ENCODE assay signal across 8 cellular contexts in genomic region chr6:104859225-104860146, GRCh38. TPM values are rescaled to one million over a fixed set of nuclear protein-coding genes. Genes with fewer than 3 reads are reported as not detected.
DNase-seq lines count a peak whose midpoint lies in the region; ATAC-seq and TF ChIP-seq lines count a peak whose summit lies in the region.

TSS of gene HACE1 (minus strand) at chr6:104859919. CDS start at chr6:104859642, 277 bp downstream.

- peak within 1 kb of the TSS; percentile 81 for H3K4me2 ChIP-seq in OCI-LY7 (ENCODE audit: low read length)

- DNase-seq in DMS114 treated with DMSO at 0.1 percent for 48 hours (lab: John Stamatoyannopoulos, UW; ENCODE audit: unreplicated experiment) (peak; percentile 81), HuH-7 (ENCODE audit: low spot score) (peak; percentile 92), OCI-LY7 (ENCODE audit: low spot score) (peak; percentile 88), activated T-cell treated with anti-CD3 and anti-CD28 coated beads for 24 hours (ENCODE audit: low read depth) (peak; percentile 84), erythroblast (lab: John Stamatoyannopoulos, UW) (peak; percentile 90 to 93)
- peak; percentile 71 to 75 for DNase-seq in stimulated activated CD8-positive, alpha-beta memory T cell treated with anti-CD3 and anti-CD28 coated beads, Interleukin-7, amount 100 ng/mL, for 1 hour (ENCODE audit: low read depth in 2 of 2)

- intact Hi-C loops in OCI-LY7 (cut with micrococcal nuclease; ENCODE audit: unreplicated experiment), result loop anchor here (10.0 kb wide), 1 partner anchor 545 kb away; the partner anchor contains the start of gene PREP

- peak within 1 kb of the TSS; percentile 10 for H3K27ac ChIP-seq in OCI-LY7 (ENCODE audit: low read depth, low read length, poor library complexity, severe bottlenecking)

- ATAC-seq in GM21515 (IDR thresholded peaks at IDR 0.05; ENCODE audit: unreplicated experiment), result peak; percentile 100

- H3K27me3 ChIP-seq in mucosa of stomach (ENCODE audit: control insufficient read depth, insufficient read depth, low read length), result no peaks in the 10 kb centered on the region

- H2AFZ ChIP-seq in OCI-LY7 (ENCODE audit: low read length), result peak within 1 kb of the TSS; percentile 88

- H3K36me3 ChIP-seq in OCI-LY7 (ENCODE audit: insufficient read depth, low read length) (no peaks in the 10 kb centered on the region), mucosa of stomach (ENCODE audit: control insufficient read depth, insufficient read depth, low read length) (no peaks in the 10 kb centered on the region)

- TF ChIP-seq POLR2A in erythroblast (IDR thresholded peaks at IDR 0.05; ENCODE audit: low read length), result peak; percentile 41

- no TSS peak for BruUV-seq in OCI-LY7 (replicated peaks; lab: Mats Ljungman, UMichigan)

- TF ChIP-seq CTCF in OCI-LY7 (conservative IDR thresholded peaks at IDR 0.05; ENCODE audit: low read length), result no peak; the same call in 1 of the 2 replicates

- CTCF ChIA-PET in OCI-LY7 (lab: Charles Lee; ENCODE audit: unreplicated experiment), result no interaction called here

- no peaks in the 10 kb centered on the region for H3K9me3 ChIP-seq in OCI-LY7 (ENCODE audit: low read length)
- H3K9me3 ChIP-seq in mucosa of stomach (ENCODE audit: control insufficient read depth, low read length), result no peaks in the 10 kb centered on the region

- H3K79me2 ChIP-seq in OCI-LY7 (ENCODE audit: insufficient read depth, low read depth, low read length), result peaks cover 8% of the 10 kb centered on the region; the same call in 1 of the 2 replicates

- POLR2A ChIA-PET in OCI-LY7 (lab: Charles Lee), result interaction anchor here (0.5 to 1.7 kb wide), 7 partner anchors 8 to 138 kb away, joined by 3 to 6 read pairs (median 3); no protein-coding TSS in a partner anchor

- H3K4me3 ChIP-seq in OCI-LY7 (ENCODE audit: low read depth, low read length, poor library complexity, severe bottlenecking) (peak within 1 kb of the TSS; percentile 85), mucosa of stomach (ENCODE audit: low read length) (peak within 1 kb of the TSS; percentile 80)

- H4K20me1 ChIP-seq in OCI-LY7 (ENCODE audit: insufficient read depth, low read length), result no peaks in the 10 kb centered on the region

- H3K4me1 ChIP-seq in OCI-LY7 (ENCODE audit: insufficient read depth, low read length, poor library complexity, severe bottlenecking), result peaks cover 8% of the 10 kb centered on the region
- peaks cover 6% of the 10 kb centered on the region for H3K4me1 ChIP-seq in mucosa of stomach (ENCODE audit: control insufficient read depth, insufficient read depth, low read length)

- no peaks in the 10 kb centered on the region for H3K9me2 ChIP-seq in OCI-LY7 (ENCODE audit: insufficient read depth, low read length)

- H3K9ac ChIP-seq in mucosa of stomach (ENCODE audit: low read length), result peak within 1 kb of the TSS; percentile 81

RNA-seq across cellular contexts. Expression of gene HACE1, which starts in this region (rescaled TPM):
- 16.6 and 22.2 TPM in 2 replicates for total RNA-seq in OCI-LY7 (2014; rRNA removed; shearing (Covaris generic))
- total RNA-seq in OCI-LY7 (2022), result 22.1 and 24.9 TPM in 2 replicates

Comparison
In these comparisons a context has a peak if more than half of its experiments do, and no peak if none do; other contexts are left out.
1. Peak in every context shown above with its lines: DNase-seq, ATAC-seq, H3K4me3 ChIP-seq and H3K27ac ChIP-seq.